8 cellular contexts compared by ENCODE assay signal in genomic region chr11:4072668-4073285, GRCh38. TPM values are rescaled to one million over a fixed set of nuclear protein-coding genes. Genes with fewer than 3 reads are reported as not detected.
DNase-seq lines count a peak whose midpoint lies in the region; ATAC-seq, FAIRE-seq and TF ChIP-seq lines count a peak whose summit lies in the region.

No MANE protein-coding gene starts in this region.

- no peaks in the 10 kb centered on the region for H3K79me2 ChIP-seq in OCI-LY7 (ENCODE audit: insufficient read depth, low read depth, low read length)

- H3K4me1 ChIP-seq in A673 (ENCODE audit: insufficient read depth, low read length, poor library complexity, severe bottlenecking): peaks cover 12% of the 10 kb centered on the region
- H3K4me1 ChIP-seq in OCI-LY7 (ENCODE audit: insufficient read depth, low read length, poor library complexity, severe bottlenecking): peaks cover 20% of the 10 kb centered on the region
- H3K4me1 ChIP-seq in pancreas: no peaks in the 10 kb centered on the region

- no peaks in the 10 kb centered on the region for H3K27me3 Mint-ChIP-seq in activated naive CD8-positive, alpha-beta T cell treated with anti-CD3 and anti-CD28 coated beads, Interleukin-2, amount 10 ng/mL, durations not matched to agents 7 days and 5 days
- no peaks in the 10 kb centered on the region for H3K27me3 Mint-ChIP-seq in activated T-helper 2 cell treated with anti-CD3 and anti-CD28 coated beads, Interferon-gamma antibody, Interleukin-2, Interleukin-4, amounts not matched to agents 10 μg/mL and 5 μg/mL and 100 μg/mL, durations not matched to agents 14 hours and 24 hours and 36 hours (ENCODE audit: low read depth)

- no peaks in the 10 kb centered on the region for H4K20me1 ChIP-seq in OCI-LY7 (ENCODE audit: insufficient read depth, low read length)

- no peak overlapping the region for H3K27ac ChIP-seq in A673 (ENCODE audit: low read depth, low read length, poor library complexity, severe bottlenecking)
- no peak overlapping the region for H3K27ac ChIP-seq in OCI-LY7 (ENCODE audit: low read depth, low read length, poor library complexity, severe bottlenecking)
- H3K27ac ChIP-seq in pancreas: no peak overlapping the region

- peak; percentile 81 for FAIRE-seq in pancreas (lab: Jason Lieb, UNC)

- BruUV-seq in A673 (replicated peaks; lab: Mats Ljungman, UMichigan): no TSS peak
- no TSS peak for BruUV-seq in OCI-LY7 (replicated peaks; lab: Mats Ljungman, UMichigan)

- H3K36me3 ChIP-seq in A673 (ENCODE audit: insufficient read depth, low read length, poor library complexity, severe bottlenecking) (no peaks in the 10 kb centered on the region), OCI-LY7 (ENCODE audit: insufficient read depth, low read length) (peaks cover 5% of the 10 kb centered on the region; the same call in 1 of the 2 replicates), pancreas (no peaks in the 10 kb centered on the region)

- H3K4me3 Mint-ChIP-seq in activated naive CD8-positive, alpha-beta T cell treated with anti-CD3 and anti-CD28 coated beads, Interleukin-2, amount 10 ng/mL, durations not matched to agents 7 days and 5 days: no peak overlapping the region
- no peak overlapping the region for H3K4me3 Mint-ChIP-seq in activated T-helper 2 cell treated with anti-CD3 and anti-CD28 coated beads, Interferon-gamma antibody, Interleukin-2, Interleukin-4, amounts not matched to agents 10 μg/mL and 5 μg/mL and 100 μg/mL, durations not matched to agents 14 hours and 24 hours and 36 hours (ENCODE audit: low read depth)

- ATAC-seq in activated naive CD8-positive, alpha-beta T cell treated with anti-CD3 and anti-CD28 coated beads, Interleukin-2, amount 10 ng/mL, durations not matched to agents 7 days and 5 days (ENCODE audit: low read depth): peak; percentile 66
- peak; percentile 93 to 98 (median 98) for ATAC-seq in pancreas

- peaks cover 31% of the 10 kb centered on the region for H3K4me1 Mint-ChIP-seq in activated naive CD8-positive, alpha-beta T cell treated with anti-CD3 and anti-CD28 coated beads, Interleukin-2, amount 10 ng/mL, durations not matched to agents 7 days and 5 days
- peaks cover 21% of the 10 kb centered on the region for H3K4me1 Mint-ChIP-seq in activated T-helper 2 cell treated with anti-CD3 and anti-CD28 coated beads, Interferon-gamma antibody, Interleukin-2, Interleukin-4, amounts not matched to agents 10 μg/mL and 5 μg/mL and 100 μg/mL, durations not matched to agents 14 hours and 24 hours and 36 hours (ENCODE audit: low read depth)

- peak; percentile 79 for DNase-seq in A673 (ENCODE audit: low spot score)
- DNase-seq in Kasumi-1 (lab: John Stamatoyannopoulos, UW): peak; percentile 86 to 96
- DNase-seq in OCI-LY7 (ENCODE audit: low spot score): peak; percentile 80
- DNase-seq in activated naive CD8-positive, alpha-beta T cell treated with anti-CD3 and anti-CD28 coated beads, Interleukin-2, amount 10 ng/mL, durations not matched to agents 7 days and 5 days: no peak
- peak; percentile 72 for DNase-seq in glomerular visceral epithelial cell (ENCODE audit: extremely low spot score)
- peak in 3 of 6 donors; percentile 47 to 67 (median 57) for DNase-seq in pancreas
- DNase-seq in activated T-helper 2 cell treated with anti-CD3 and anti-CD28 coated beads, Interferon-gamma antibody, Interleukin-2, Interleukin-4, amounts not matched to agents 10 μg/mL and 5 μg/mL and 100 μg/mL, durations not matched to agents 14 hours and 24 hours and 36 hours (ENCODE audit: low spot score): no peak

- TF ChIP-seq CTCF in A673 (conservative IDR thresholded peaks at IDR 0.05; ENCODE audit: low read depth, low read length): peak; percentile 73
- peak; percentile 77 for TF ChIP-seq CTCF in GM12872 (IDR thresholded peaks at IDR 0.05; ENCODE audit: insufficient read depth, low read depth, low read length)
- peak; percentile 94 for TF ChIP-seq CTCF in OCI-LY7 (conservative IDR thresholded peaks at IDR 0.05; ENCODE audit: low read length)
- TF ChIP-seq CTCF in pancreas (IDR thresholded peaks at IDR 0.05): peak; percentile 68 to 80 (median 70)

- no peaks in the 10 kb centered on the region for H3K27me3 ChIP-seq in A673 (replicated peaks; ENCODE audit: insufficient read depth, low read depth, low read length, poor library complexity)
- H3K27me3 ChIP-seq in pancreas: no peaks in the 10 kb centered on the region

- no peak overlapping the region for H3K27ac Mint-ChIP-seq in activated naive CD8-positive, alpha-beta T cell treated with anti-CD3 and anti-CD28 coated beads, Interleukin-2, amount 10 ng/mL, durations not matched to agents 7 days and 5 days
- no peak overlapping the region for H3K27ac Mint-ChIP-seq in activated T-helper 2 cell treated with anti-CD3 and anti-CD28 coated beads, Interferon-gamma antibody, Interleukin-2, Interleukin-4, amounts not matched to agents 10 μg/mL and 5 μg/mL and 100 μg/mL, durations not matched to agents 14 hours and 24 hours and 36 hours

- no peak overlapping the region for H3K4me2 ChIP-seq in OCI-LY7 (ENCODE audit: low read length)

- H3K9me2 ChIP-seq in OCI-LY7 (ENCODE audit: insufficient read depth, low read length): no peaks in the 10 kb centered on the region

- CTCF ChIA-PET in A673 (lab: Charles Lee) (interaction anchor here (0.6 to 3.2 kb wide), 6 partner anchors 8 to 232 kb away, joined by 3 to 43 read pairs (median 4); partner anchors contain the start of genes RHOG and STIM1), OCI-LY7 (lab: Charles Lee; ENCODE audit: unreplicated experiment) (interaction anchor here (0.8 to 3.3 kb wide), 7 partner anchors 9 to 392 kb away, joined by 3 to 36 read pairs (median 5); partner anchors contain the start of gene STIM1)

- POLR2A ChIA-PET in A673 (lab: Charles Lee; ENCODE audit: low non-redundant PET): no interaction called here
- POLR2A ChIA-PET in OCI-LY7 (lab: Charles Lee): interaction anchor here (0.6 to 2.8 kb wide), 17 partner anchors 9 to 234 kb away, joined by 3 to 38 read pairs (median 4); partner anchors contain the start of genes RHOG, RRM1 and STIM1
- POLR2A ChIA-PET in activated naive CD8-positive, alpha-beta T cell treated with anti-CD3 and anti-CD28 coated beads, Interleukin-2, amount 10 ng/mL, durations not matched to agents 7 days and 5 days (lab: Charles Lee): interaction anchor here (0.9 to 3.9 kb wide), 5 partner anchors 145 to 232 kb away, joined by 3 to 40 read pairs (median 5); partner anchors contain the start of genes RHOG and STIM1

- H3K9me3 ChIP-seq in A673 (ENCODE audit: low read depth, low read length, poor library complexity, severe bottlenecking) (no peaks in the 10 kb centered on the region), OCI-LY7 (ENCODE audit: low read length) (no peaks in the 10 kb centered on the region), pancreas (no peaks in the 10 kb centered on the region)

- intact Hi-C loops in A673 (cut with micrococcal nuclease; ENCODE audit: unreplicated experiment): loop anchor here (1.0 kb wide), 2 partner anchors 218 to 223 kb away; no protein-coding TSS in a partner anchor
- intact Hi-C loops in OCI-LY7 (cut with micrococcal nuclease; ENCODE audit: unreplicated experiment): loop anchor here (1.0 to 10.0 kb wide), 3 partner anchors 148 to 223 kb away; no protein-coding TSS in a partner anchor
- intact Hi-C loops in pancreas (cut with DNase I): loop anchor here in 1 of 3 donors (5.0 kb wide), 1 partner anchor 220 kb away; no protein-coding TSS in a partner anchor
- intact Hi-C loops in activated T-helper 2 cell treated with anti-CD3 and anti-CD28 coated beads, Interferon-gamma antibody, Interleukin-2, Interleukin-4, amounts not matched to agents 10 μg/mL and 5 μg/mL and 100 μg/mL, durations not matched to agents 14 hours and 24 hours and 36 hours (cut with micrococcal nuclease): loop anchor here (1.0 to 5.0 kb wide), 4 partner anchors 120 to 248 kb away; no protein-coding TSS in a partner anchor

- 5 to 11% methylated on average over 4 of the region's 4 CpGs for WGBS in pancreas, 2 donors

- H3K4me3 ChIP-seq in A673 (ENCODE audit: low read depth, low read length, poor library complexity, severe bottlenecking) (no peak overlapping the region), OCI-LY7 (ENCODE audit: low read depth, low read length, poor library complexity, severe bottlenecking) (no peak overlapping the region), pancreas (no peak overlapping the region)

- H3K36me3 Mint-ChIP-seq in activated naive CD8-positive, alpha-beta T cell treated with anti-CD3 and anti-CD28 coated beads, Interleukin-2, amount 10 ng/mL, durations not matched to agents 7 days and 5 days: peaks cover 31% of the 10 kb centered on the region
- peaks cover 39% of the 10 kb centered on the region for H3K36me3 Mint-ChIP-seq in activated T-helper 2 cell treated with anti-CD3 and anti-CD28 coated beads, Interferon-gamma antibody, Interleukin-2, Interleukin-4, amounts not matched to agents 10 μg/mL and 5 μg/mL and 100 μg/mL, durations not matched to agents 14 hours and 24 hours and 36 hours (ENCODE audit: low read depth)

- H2AFZ ChIP-seq in OCI-LY7 (ENCODE audit: low read length): no peak overlapping the region

- H3K9me3 Mint-ChIP-seq in activated naive CD8-positive, alpha-beta T cell treated with anti-CD3 and anti-CD28 coated beads, Interleukin-2, amount 10 ng/mL, durations not matched to agents 7 days and 5 days: no peaks in the 10 kb centered on the region
- H3K9me3 Mint-ChIP-seq in activated T-helper 2 cell treated with anti-CD3 and anti-CD28 coated beads, Interferon-gamma antibody, Interleukin-2, Interleukin-4, amounts not matched to agents 10 μg/mL and 5 μg/mL and 100 μg/mL, durations not matched to agents 14 hours and 24 hours and 36 hours: no peaks in the 10 kb centered on the region

RNA-seq across cellular contexts. Expression of gene RRM1, which starts 21.8 kb away (rescaled TPM):
- total RNA-seq in A673 (2021) (173 and 184 TPM in 2 replicates), OCI-LY7 (2022) (162 and 163 TPM in 2 replicates), pancreas (10 to 100 TPM; 13.1 to 27.8 (median 18.2) TPM)
- 122 and 123 TPM in 2 replicates for total RNA-seq in OCI-LY7 (2014; rRNA removed; shearing (Covaris generic))
- total RNA-seq in activated naive CD8-positive, alpha-beta T cell treated with anti-CD3 and anti-CD28 coated beads, Interleukin-2, amount 10 ng/mL, durations not matched to agents 7 days and 5 days: 100 to 1,000 TPM; 126 to 130 TPM
- polyA plus RNA-seq in pancreas: 1 to 10 TPM; 3.3 to 9.3 TPM
- total RNA-seq in activated T-helper 2 cell treated with anti-CD3 and anti-CD28 coated beads, Interferon-gamma antibody, Interleukin-2, Interleukin-4, amounts not matched to agents 10 μg/mL and 5 μg/mL and 100 μg/mL, durations not matched to agents 14 hours and 24 hours and 36 hours: 142 and 146 TPM in 2 replicates

Comparison
In these comparisons a context has a peak if more than half of its experiments do, and no peak if none do; other contexts are left out.
1. DNase-seq: peak in A673 (single experiment), Kasumi-1 (2 of 2), OCI-LY7 (single experiment) and glomerular visceral epithelial cell (single experiment); none in activated naive CD8-positive, alpha-beta T cell treated with anti-CD3 and anti-CD28 coated beads, Interleukin-2, amount 10 ng/mL, durations not matched to agents 7 days and 5 days (single experiment) and activated T-helper 2 cell treated with anti-CD3 and anti-CD28 coated beads, Interferon-gamma antibody, Interleukin-2, Interleukin-4, amounts not matched to agents 10 μg/mL and 5 μg/mL and 100 μg/mL, durations not matched to agents 14 hours and 24 hours and 36 hours (single experiment).
2. Peak in every context shown above with its lines, with median percentiles within 50 percentile points of each other: CTCF ChIP-seq.